ENCODE assay signal across 24 cellular contexts in genomic region chr2:195489101-195489500, GRCh38.
DNase-seq lines count a peak whose midpoint lies in the region; ATAC-seq and TF ChIP-seq lines count a peak whose summit lies in the region.
"Had no signal": no experiment of that assay in that cellular context is flagged by ENCODE, and none has a peak within 500 bp of the region (broad histone marks: within the 10 kb centered on the region; RNA-seq: fewer than 3 reads in every experiment).

No MANE protein-coding gene starts in this region.

- no peak overlapping the region for H3K4me2 ChIP-seq in IMR-90 (ENCODE audit: low read depth, low read length)
- H3K4me2 ChIP-seq in SK-N-SH, result peak overlapping the region; percentile 18; the same call in 1 of the 2 replicates
- H3K4me2 ChIP-seq: GM23338 had no signal

- H3K27ac ChIP-seq in IMR-90 (ENCODE audit: insufficient read depth, low read length), result no peak overlapping the region
- peak overlapping the region; percentile 81 to 86 for H3K27ac ChIP-seq in SK-N-SH (ENCODE audit: low read depth in 2 of 2, low read length in 1 of 2)
- no peak overlapping the region for H3K27ac ChIP-seq in testis
- H3K27ac ChIP-seq in body of pancreas, result no peak overlapping the region
- H3K27ac ChIP-seq: epithelial cell of prostate, left ventricle myocardium inferior, spleen, thoracic aorta had no signal

- no CpG with 5 or more reads among the region's 2 CpGs for WGBS in IMR-90 (ENCODE audit: extremely low coverage in 2 of 2, insufficient read length in 1 of 2), 2 experiments
- 45% methylated on average over 2 of the region's 2 CpGs for WGBS in SK-N-SH (ENCODE audit: low lambda C conversion rate)
- WGBS in testis, 2 donors, result 91 to 92% methylated on average over 2 of the region's 2 CpGs
- 90 to 100% methylated on average over 2 of the region's 2 CpGs for WGBS in body of pancreas, 2 donors

- no peaks in the 10 kb centered on the region for H3K9me1 ChIP-seq in IMR-90 (ENCODE audit: insufficient read depth, low read length)

- H3F3A ChIP-seq in SK-N-SH (replicated peaks; ENCODE audit: insufficient read depth), result peaks cover 29% of the 10 kb centered on the region

- TF ChIP-seq CTCF in AG10803 (conservative IDR thresholded peaks at IDR 0.05; ENCODE audit: low read length) (no peak), IMR-90 (conservative IDR thresholded peaks at IDR 0.05; ENCODE audit: low read depth, low read length) (no peak), SK-N-SH (IDR thresholded peaks at IDR 0.05) (no peak), fibroblast of pulmonary artery (IDR thresholded peaks at IDR 0.05; ENCODE audit: low read length, missing control alignments) (no peak), testis (IDR thresholded peaks at IDR 0.05) (no peak), body of pancreas (IDR thresholded peaks at IDR 0.05) (no peak)

- H2BK5ac ChIP-seq in IMR-90 (ENCODE audit: low read depth, low read length, poor library complexity, severe bottlenecking), result no peak overlapping the region

- CTCF ChIA-PET in IMR-90 (lab: Yijun Ruan, JAX), result interaction anchor here (0.8 kb wide), 1 partner anchor 9 kb away, joined by 9 read pairs; no protein-coding TSS in a partner anchor
- CTCF ChIA-PET in SK-N-SH (lab: Yijun Ruan, JAX), result interaction anchor here (1.0 kb wide), 1 partner anchor 19 kb away, joined by 3 read pairs; no protein-coding TSS in a partner anchor

- no peak overlapping the region for H2AK5ac ChIP-seq in IMR-90 (ENCODE audit: low read depth, low read length)

- no peak overlapping the region for H4K8ac ChIP-seq in IMR-90 (ENCODE audit: low read depth in 2 of 2, low read length in 2 of 2)

- dilution Hi-C loops in IMR-90 (cut with HindIII; ENCODE audit: low sequenced_read_pairs, unreplicated experiment), result no loop called here

- no peak overlapping the region for H3K4ac ChIP-seq in IMR-90 (ENCODE audit: low read depth, low read length)

- no peak overlapping the region for H3K23ac ChIP-seq in IMR-90 (ENCODE audit: low read depth, low read length)

- TF ChIP-seq RAD21 in IMR-90 (IDR thresholded peaks at IDR 0.05; ENCODE audit: low read length) (no peak), SK-N-SH (IDR thresholded peaks at IDR 0.05; ENCODE audit: low read length) (no peak)

- no peak for TF ChIP-seq POLR2A in IMR-90 (IDR thresholded peaks at IDR 0.05; ENCODE audit: low read depth, low read length)
- no peak for TF ChIP-seq POLR2A in testis (IDR thresholded peaks at IDR 0.05)
- no peak for TF ChIP-seq POLR2A in body of pancreas (IDR thresholded peaks at IDR 0.05)

- no peak overlapping the region for H2AK9ac ChIP-seq in IMR-90 (replicated peaks; ENCODE audit: low read depth, low read length, poor library complexity)

- H3K9me2 ChIP-seq in SK-N-SH, result no peaks in the 10 kb centered on the region

- H3K4me1 ChIP-seq in IMR-90 (ENCODE audit: control insufficient read depth, insufficient read depth, low read length) (no peaks in the 10 kb centered on the region; the same call in 1 of the 2 replicates), SK-N-SH (ENCODE audit: control insufficient read depth in 1 of 2, insufficient read depth in 2 of 2, low read depth in 1 of 2, low read length in 1 of 2) (peaks cover 0 to 26% of the 10 kb centered on the region in 2 experiments; a peak in 3 of 4 replicates), testis (no peaks in the 10 kb centered on the region), body of pancreas (no peaks in the 10 kb centered on the region)
- H3K4me1 ChIP-seq: left ventricle myocardium inferior had no signal

- no peaks in the 10 kb centered on the region for H3K79me1 ChIP-seq in IMR-90 (ENCODE audit: low read depth in 1 of 2, low read length in 2 of 2)

- no peak overlapping the region for H3K56ac ChIP-seq in IMR-90 (ENCODE audit: extremely low read depth, insufficient read depth, low read length)

- H3K14ac ChIP-seq in IMR-90 (replicated peaks; ENCODE audit: low read depth, low read length), result no peak overlapping the region

- no peaks in the 10 kb centered on the region for H3K79me2 ChIP-seq in SK-N-SH (ENCODE audit: insufficient read depth)

- POLR2A ChIA-PET in IMR-90 (lab: Charles Lee; ENCODE audit: unreplicated experiment), result no interaction called here
- POLR2A ChIA-PET in SK-N-SH (lab: Yijun Ruan, JAX), result no interaction called here

- H3K27me3 ChIP-seq in IMR-90 (ENCODE audit: control insufficient read depth, insufficient read depth, low read length) (no peaks in the 10 kb centered on the region), SK-N-SH (ENCODE audit: insufficient read depth) (no peaks in the 10 kb centered on the region), testis (no peaks in the 10 kb centered on the region), body of pancreas (no peaks in the 10 kb centered on the region)
- H3K27me3 ChIP-seq: spleen had no signal

- H3K9ac ChIP-seq in IMR-90 (ENCODE audit: low read depth, low read length) (no peak overlapping the region), SK-N-SH (no peak overlapping the region)

- 0 out of 2 replicates have a peak overlapping the region, but pooled peaks have one; percentile 2 for H2BK120ac ChIP-seq in IMR-90 (ENCODE audit: low read depth, low read length)

- ATAC-seq in IMR-90 (ENCODE audit: low read depth), result no peak
- no peak for ATAC-seq in body of pancreas
- ATAC-seq: GM23338; naive thymus-derived CD8-positive, alpha-beta T cell; stimulated activated naive B cell treated with anti-CD40 and anti-IgM and Interleukin-4, amounts not matched to agents 10 μg/mL and 1 μg/mL and 100 μg/mL, for 72 hours had no signal

- H2AFZ ChIP-seq in IMR-90 (replicated peaks; ENCODE audit: low read length, poor library complexity) (no peak overlapping the region), SK-N-SH (ENCODE audit: low read depth) (no peak overlapping the region)
- H2AFZ ChIP-seq: GM23338 had no signal

- H4K91ac ChIP-seq in IMR-90 (ENCODE audit: insufficient read depth, low read depth, low read length), result no peak overlapping the region

- H4K20me1 ChIP-seq in IMR-90 (ENCODE audit: insufficient read depth, low read length) (no peaks in the 10 kb centered on the region), SK-N-SH (ENCODE audit: insufficient read depth) (no peaks in the 10 kb centered on the region)

- intact Hi-C loops in IMR-90 (cut with micrococcal nuclease), result loop anchor here (10.0 kb wide), 1 partner anchor 446 kb away; no protein-coding TSS in a partner anchor
- intact Hi-C loops in testis (cut with DNase I; ENCODE audit: low total_unique reads), result no loop called here
- intact Hi-C loops in body of pancreas (cut with DNase I), result no loop called here

- no peak overlapping the region for H2BK20ac ChIP-seq in IMR-90 (ENCODE audit: low read depth, low read length)

- no peak overlapping the region for H4K5ac ChIP-seq in IMR-90 (ENCODE audit: low read depth, low read length)

- H3K36me3 ChIP-seq in IMR-90 (ENCODE audit: control insufficient read depth, insufficient read depth, low read length) (no peaks in the 10 kb centered on the region), SK-N-SH (replicated peaks in 1 of 2; ENCODE audit: control insufficient read depth in 1 of 2, insufficient read depth in 2 of 2, low read length in 1 of 2) (no peaks in the 10 kb centered on the region), testis (ENCODE audit: low read depth, missing control alignments) (no peaks in the 10 kb centered on the region), body of pancreas (replicated peaks in 1 of 2; ENCODE audit: insufficient read depth in 1 of 2, low read depth in 2 of 2) (no peaks in the 10 kb centered on the region)
- H3K36me3 ChIP-seq: left ventricle myocardium inferior, spleen, thoracic aorta had no signal

- DNase-seq in AG10803 (ENCODE audit: low read depth) (peak; percentile 23), IMR-90 (peak; percentile 28), SK-N-SH (peak; percentile 10), fibroblast of pulmonary artery (ENCODE audit: low read depth) (peak; percentile 23), SW 1271 (lab: John Stamatoyannopoulos, UW) (no peak), C1 segment of cervical spinal cord (lab: John Stamatoyannopoulos, UW) (no peak), testis (no peak), body of pancreas (no peak)
- DNase-seq: activated CD4-positive, alpha-beta memory T cell treated with anti-CD3 and anti-CD28 coated beads, Interleukin-2, amount 10 ng/mL, durations not matched to agents 7 days and 5 days; activated naive CD8-positive, alpha-beta T cell treated with anti-CD3 and anti-CD28 coated beads, Interleukin-2, amount 10 ng/mL, durations not matched to agents 7 days and 5 days; hypothalamus; left ventricle myocardium inferior; naive thymus-derived CD8-positive, alpha-beta T cell; NCI-H146; NCI-H2171; NCI-H526 treated with DMSO at 0.1 percent for 48 hours; occipital lobe; spleen; stimulated activated CD4-positive, alpha-beta T cell treated with anti-CD3 and anti-CD28 coated beads, Interleukin-4, amount 100 ng/mL, for 1 hour; stimulated activated naive B cell treated with anti-CD40 and anti-IgM and Interleukin-4, amounts not matched to agents 10 μg/mL and 1 μg/mL and 100 μg/mL, for 72 hours; T-helper 9 cell had no signal

- no peak overlapping the region for H3K18ac ChIP-seq in IMR-90 (ENCODE audit: low read depth, low read length)

- in situ Hi-C loops in IMR-90 (cut with MboI; ENCODE audit: low sequenced_read_pairs), result no loop called here

- no peak overlapping the region for H2BK15ac ChIP-seq in IMR-90 (ENCODE audit: low read depth, low read length)

- H3K9me3 ChIP-seq in IMR-90 (ENCODE audit: control insufficient read depth, insufficient read depth, low read length) (no peaks in the 10 kb centered on the region), SK-N-SH (no peaks in the 10 kb centered on the region), testis (no peaks in the 10 kb centered on the region), body of pancreas (no peaks in the 10 kb centered on the region)
- H3K9me3 ChIP-seq: left ventricle myocardium inferior, spleen, thoracic aorta had no signal

- H3K4me3 ChIP-seq in AG10803 (ENCODE audit: low read length), result no peak overlapping the region
- no peak overlapping the region for H3K4me3 ChIP-seq in IMR-90 (ENCODE audit: insufficient read depth, low read depth, low read length)
- H3K4me3 ChIP-seq in SK-N-SH (ENCODE audit: low read depth in 2 of 2, low read length in 1 of 2), result no peak overlapping the region
- H3K4me3 ChIP-seq in fibroblast of pulmonary artery (replicated peaks; ENCODE audit: low read depth, low read length), result no peak overlapping the region
- H3K4me3 ChIP-seq in testis, result no peak overlapping the region
- H3K4me3 ChIP-seq in body of pancreas, result no peak overlapping the region
- H3K4me3 ChIP-seq: GM23338, left ventricle myocardium inferior, spleen, thoracic aorta had no signal

- no TSS peak for BruUV-seq in IMR-90 (replicated peaks; lab: Mats Ljungman, UMichigan)

- peak; percentile 33 to 90; a peak in 3 of 4 replicates for TF ChIP-seq EP300 in SK-N-SH (IDR thresholded peaks at IDR 0.05; ENCODE audit: borderline replicate concordance in 1 of 2, low read depth in 1 of 2, low read length in 1 of 2)

TF ChIP-seq in IMR-90, 13 proteins besides CTCF, POLR2A, EP300 and RAD21 (continues in another document):
- TF ChIP-seq MAZ (IDR thresholded peaks at IDR 0.05; ENCODE audit: borderline replicate concordance, low read depth, low read length) (no peak), MXI1 (IDR thresholded peaks at IDR 0.05; ENCODE audit: borderline replicate concordance, low read depth, low read length) (no peak)

TF ChIP-seq in SK-N-SH, 30 proteins besides CTCF, POLR2A, EP300 and RAD21 (continues in another document):
- TF ChIP-seq RFX5 (IDR thresholded peaks at IDR 0.05; ENCODE audit: low read length) (no peak), MEF2A (IDR thresholded peaks at IDR 0.05; ENCODE audit: borderline replicate concordance, low read depth) (0 out of 2 replicates have a peak, but pooled peaks have one; percentile 14)

Comparison
In these comparisons a context has a peak if more than half of its experiments do, and no peak if none do; other contexts are left out.
1. DNase-seq: peak in AG10803 (single experiment), IMR-90 (single experiment), SK-N-SH (single experiment) and fibroblast of pulmonary artery (single experiment); none in SW 1271 (0 of 2), C1 segment of cervical spinal cord (0 of 14), testis (single experiment) and body of pancreas (0 of 4).
2. H3K27ac ChIP-seq: peak in SK-N-SH (2 of 2); none in IMR-90 (single experiment), testis (0 of 2) and body of pancreas (0 of 4).